Comparison of ENCODE assay signal across 11 cellular contexts in the genomic region with DNA sequence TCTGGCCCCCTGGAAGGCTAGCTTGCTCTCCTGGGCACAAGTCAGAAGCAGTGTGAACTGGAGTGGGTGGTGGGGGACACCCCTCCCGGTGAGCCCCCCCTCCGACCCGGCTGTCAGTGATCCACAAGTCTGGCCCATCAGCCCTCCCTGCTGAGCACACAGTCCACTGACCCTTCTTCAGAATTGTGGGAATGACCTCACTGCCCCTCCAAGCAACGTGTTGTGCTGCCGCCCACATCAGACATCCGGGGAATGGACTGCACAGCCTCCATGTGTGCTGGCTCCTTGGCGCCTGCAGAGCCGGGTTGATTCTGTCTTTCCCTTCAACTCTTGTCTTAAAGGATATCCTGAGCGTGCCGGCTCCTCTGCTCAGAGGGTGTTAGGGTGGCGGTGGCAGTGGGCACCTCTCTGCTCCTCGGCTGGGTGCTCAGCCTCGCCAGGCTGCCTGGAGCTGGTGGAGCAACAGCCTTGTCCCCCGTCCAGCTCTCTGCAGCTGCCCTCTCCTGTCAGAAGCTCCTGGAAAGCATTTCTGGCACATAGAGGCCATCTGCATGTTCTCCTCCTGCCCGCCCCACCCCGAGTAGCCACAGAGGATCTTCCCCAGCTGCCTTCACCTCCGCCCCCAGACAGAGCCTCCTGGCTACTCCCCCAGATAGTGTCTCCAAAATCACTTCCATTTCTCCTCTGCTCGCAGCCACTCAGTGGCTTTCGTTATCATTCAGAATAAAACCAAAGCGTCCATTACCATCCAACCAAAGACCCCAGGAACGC. TPM values are rescaled to one million over a fixed set of nuclear protein-coding genes. Genes with fewer than 3 reads are reported as not detected.
DNase-seq lines count a peak whose midpoint lies in the region; ATAC-seq and TF ChIP-seq lines count a peak whose summit lies in the region.
"Had no signal": no experiment of that assay in that cellular context is flagged by ENCODE, and none has a peak within 500 bp of the region (broad histone marks: within the 10 kb centered on the region; RNA-seq: fewer than 3 reads in every experiment).

No MANE protein-coding gene starts in this region.

- H3K4me1 ChIP-seq in gastroesophageal sphincter (peaks cover 3 to 60% (median 12%) of the 10 kb centered on the region in 3 donors), gastrocnemius medialis (peaks cover 39 to 51% of the 10 kb centered on the region in 2 donors), osteoblast (ENCODE audit: insufficient read depth, low read length) (peaks cover 13% of the 10 kb centered on the region)

- H3K79me2 ChIP-seq in osteoblast (ENCODE audit: insufficient read depth, low read length): no peaks in the 10 kb centered on the region

- H3K9me3 ChIP-seq in gastroesophageal sphincter (no peaks in the 10 kb centered on the region), gastrocnemius medialis (no peaks in the 10 kb centered on the region), osteoblast (ENCODE audit: low read depth, low read length) (no peaks in the 10 kb centered on the region)

- no peak for TF ChIP-seq CTCF in gastroesophageal sphincter (IDR thresholded peaks at IDR 0.05)
- TF ChIP-seq CTCF in gastrocnemius medialis (IDR thresholded peaks at IDR 0.05 in 4 of 5, conservative IDR thresholded peaks at IDR 0.05 in 1 of 5): no peak
- no peak for TF ChIP-seq CTCF in osteoblast (IDR thresholded peaks at IDR 0.05; ENCODE audit: extremely low read depth, low read depth, low read length)

- H3K27ac ChIP-seq in gastroesophageal sphincter: peak overlapping the region in 3 of 4 donors; percentile 98 to 100 (median 99)
- peak overlapping the region; percentile 92 to 100 (median 98) for H3K27ac ChIP-seq in gastrocnemius medialis
- no peak overlapping the region for H3K27ac ChIP-seq in osteoblast (ENCODE audit: low read depth, low read length)
- H3K27ac ChIP-seq: KMS-11 had no signal

- 20 to 50% methylated on average over 1 to 2 of the region's 21 CpGs for WGBS in gastroesophageal sphincter (ENCODE audit: low coverage in 1 of 2), 2 donors

- ATAC-seq in T-cell (replicated peaks in 1 of 4): no peak
- ATAC-seq in gastroesophageal sphincter: no peak
- peak; percentile 61 to 65 for ATAC-seq in gastrocnemius medialis

- DNase-seq in T-helper 1 cell (no peak), T-cell (no peak), gastrocnemius medialis (peak; percentile 89 to 92), osteoblast (ENCODE audit: insufficient read length, low spot score, missing footprints) (no peak), foreskin melanocyte (no peak)
- no peak for DNase-seq in stimulated activated naive CD4-positive, alpha-beta T cell treated with Interleukin-2 at 50 U/mL for 16 hours (lab: John Stamatoyannopoulos, UW)
- DNase-seq: effector CD8-positive, alpha-beta T cell; NCI-H510A treated with DMSO at 0.1 percent for 48 hours had no signal

- peak overlapping the region; percentile 42 for H3K4me3 Mint-ChIP-seq in T-helper 1 cell treated with Interleukin-12 subunit alpha and Interleukin-12 subunit beta and Interleukin-4 antibody, amounts not matched to agents 30 μg/mL and 1 μg/mL, for 36 hours
- peak overlapping the region; percentile 31 to 88 (median 53) for H3K4me3 Mint-ChIP-seq in T-cell

- POLR2A ChIA-PET in T-cell (lab: Charles Lee): no interaction called here

- no peak for TF ChIP-seq EP300 in gastroesophageal sphincter (IDR thresholded peaks at IDR 0.05)

- H3K9me3 Mint-ChIP-seq in T-helper 1 cell treated with Interleukin-12 subunit alpha and Interleukin-12 subunit beta and Interleukin-4 antibody, amounts not matched to agents 30 μg/mL and 1 μg/mL, for 36 hours: no peaks in the 10 kb centered on the region
- no peaks in the 10 kb centered on the region for H3K9me3 Mint-ChIP-seq in T-cell

- CTCF ChIA-PET in T-cell (lab: Charles Lee): no interaction called here

- no peak overlapping the region for H3K27ac Mint-ChIP-seq in T-helper 1 cell treated with Interleukin-12 subunit alpha and Interleukin-12 subunit beta and Interleukin-4 antibody, amounts not matched to agents 30 μg/mL and 1 μg/mL, for 36 hours
- no peak overlapping the region for H3K27ac Mint-ChIP-seq in T-cell

- peak overlapping the region in 1 of 2 donors; percentile 11 for H3K4me3 ChIP-seq in gastroesophageal sphincter
- H3K4me3 ChIP-seq in gastrocnemius medialis: peak overlapping the region; percentile 66 to 98 (median 89)
- H3K4me3 ChIP-seq in osteoblast (ENCODE audit: insufficient read depth, low read length): no peak overlapping the region

- no peak overlapping the region for H3K4me2 ChIP-seq in osteoblast (ENCODE audit: insufficient read depth, low read length)
- H3K4me2 ChIP-seq: KMS-11 had no signal

- no peaks in the 10 kb centered on the region for H4K20me1 ChIP-seq in osteoblast (ENCODE audit: insufficient read depth, low read length)

- in situ Hi-C loops in gastrocnemius medialis (cut with MboI; ENCODE audit: low sequenced_read_pairs in 4 of 4): no loop called here

- H3K27me3 ChIP-seq in gastroesophageal sphincter: no peaks in the 10 kb centered on the region
- H3K27me3 ChIP-seq in gastrocnemius medialis: no peaks in the 10 kb centered on the region
- H3K27me3 ChIP-seq in osteoblast (ENCODE audit: insufficient read depth, low read length): peaks cover 26% of the 10 kb centered on the region

- H3K36me3 ChIP-seq in gastroesophageal sphincter (no peaks in the 10 kb centered on the region), gastrocnemius medialis (no peaks in the 10 kb centered on the region), osteoblast (ENCODE audit: insufficient read depth, low read length) (no peaks in the 10 kb centered on the region)

- no peak overlapping the region for H2AFZ ChIP-seq in osteoblast (ENCODE audit: low read length)

- TF ChIP-seq POLR2A in gastroesophageal sphincter (IDR thresholded peaks at IDR 0.05) (no peak), gastrocnemius medialis (IDR thresholded peaks at IDR 0.05) (peak; percentile 48 to 60)

- H3K4me1 Mint-ChIP-seq in T-helper 1 cell treated with Interleukin-12 subunit alpha and Interleukin-12 subunit beta and Interleukin-4 antibody, amounts not matched to agents 30 μg/mL and 1 μg/mL, for 36 hours (ENCODE audit: low read depth): peaks cover 30% of the 10 kb centered on the region
- H3K4me1 Mint-ChIP-seq in T-cell: peaks cover 9 to 22% (median 12%) of the 10 kb centered on the region in 3 donors

- intact Hi-C loops in gastrocnemius medialis (cut with DNase I; ENCODE audit: low total_unique reads): loop anchor here (2.0 to 10.0 kb wide), 3 partner anchors 88 to 402 kb away; a partner anchor contains a TSS

- peaks cover 27% of the 10 kb centered on the region for H3K27me3 Mint-ChIP-seq in T-helper 1 cell treated with Interleukin-12 subunit alpha and Interleukin-12 subunit beta and Interleukin-4 antibody, amounts not matched to agents 30 μg/mL and 1 μg/mL, for 36 hours (ENCODE audit: low read depth)
- H3K27me3 Mint-ChIP-seq in T-cell: peaks cover 17 to 39% of the 10 kb centered on the region in 2 donors

- H3K36me3 Mint-ChIP-seq in T-helper 1 cell treated with Interleukin-12 subunit alpha and Interleukin-12 subunit beta and Interleukin-4 antibody, amounts not matched to agents 30 μg/mL and 1 μg/mL, for 36 hours (ENCODE audit: low read depth): peaks cover 2% of the 10 kb centered on the region
- H3K36me3 Mint-ChIP-seq in T-cell: no peaks in the 10 kb centered on the region

RNA-seq across cellular contexts. Expression of a gene that starts 19.8 kb away (rescaled TPM):
- total RNA-seq in T-cell (under 1 TPM; 0.13 to 0.67 (median 0.33) TPM), gastroesophageal sphincter (1 to 10 TPM; 1.2 to 6.3 (median 3.8) TPM), gastrocnemius medialis (1 to 10 TPM in 1 of 4 donors, under 1 TPM in 3; 0.07 to 2.4 (median 0.21) TPM), osteoblast (under 0.01 and 0.29 TPM in 2 replicates)

RNA-seq across cellular contexts. Expression of a gene that starts 41.7 kb away (rescaled TPM):
- 10 to 100 TPM; 17.1 to 22.2 (median 21.1) TPM for total RNA-seq in T-cell
- total RNA-seq in gastroesophageal sphincter: 10 to 100 TPM; 12.4 to 17.7 (median 15.4) TPM
- total RNA-seq in gastrocnemius medialis: 10 to 100 TPM in 3 of 4 donors, 1 to 10 TPM in 1; 9.1 to 24.1 (median 18.0) TPM
- 19.5 and 25.9 TPM in 2 replicates for total RNA-seq in osteoblast

Comparison
In these comparisons a context has a peak if more than half of its experiments do, and no peak if none do; other contexts are left out.
1. DNase-seq: peak in gastrocnemius medialis (2 of 2); none in T-helper 1 cell (0 of 5), T-cell (0 of 34), osteoblast (single experiment), foreskin melanocyte (single experiment) and stimulated activated naive CD4-positive, alpha-beta T cell treated with Interleukin-2 at 50 U/mL for 16 hours (single experiment).
2. ATAC-seq: peak in gastrocnemius medialis (2 of 2); none in T-cell (0 of 4) and gastroesophageal sphincter (single experiment).
3. POLR2A ChIP-seq: peak in gastrocnemius medialis (2 of 2); none in gastroesophageal sphincter (0 of 2).